ENCODE assay signal across 8 cellular contexts in the genomic region with DNA sequence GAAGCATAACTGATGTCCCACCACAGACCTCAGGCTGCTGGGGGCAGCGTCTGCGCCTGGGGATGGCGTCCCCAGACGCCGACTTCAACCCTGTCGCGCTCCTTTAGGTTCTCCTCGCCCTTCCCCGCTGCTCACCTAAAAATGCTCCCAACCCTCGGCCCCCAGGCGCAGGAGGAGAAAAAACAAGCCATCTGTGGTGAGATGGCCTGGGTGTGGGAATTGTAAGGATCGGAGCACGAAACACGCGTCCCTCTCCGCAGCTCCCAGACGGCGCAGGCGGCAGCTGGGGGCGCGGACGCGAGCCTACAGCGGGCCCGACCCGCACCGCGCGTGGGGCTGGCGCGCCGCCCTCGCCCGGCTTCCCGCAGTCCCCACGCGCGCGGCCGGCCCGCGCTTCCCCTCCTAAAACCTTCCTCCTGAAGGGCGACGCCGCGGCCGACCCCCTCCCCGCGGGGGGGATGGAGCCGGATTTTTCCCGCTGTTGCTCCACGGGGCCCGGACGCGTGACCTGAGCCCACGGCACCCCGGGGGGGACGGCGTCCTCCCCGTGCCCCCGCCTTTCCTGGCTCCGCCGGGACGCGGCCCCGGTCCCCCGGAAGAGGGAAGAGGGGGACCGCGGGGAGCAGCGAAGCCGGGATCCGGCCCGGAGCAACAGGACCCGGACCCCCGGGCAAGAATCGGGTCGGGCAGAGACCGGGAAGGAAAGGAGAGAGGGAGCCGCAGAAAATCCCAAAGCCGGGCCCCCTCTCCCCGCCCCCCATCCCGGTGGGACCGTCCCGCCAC. TPM values are rescaled to one million over a fixed set of nuclear protein-coding genes. Genes with fewer than 3 reads are reported as not detected.
A peak's percentile ranks its signal among the peaks of the same experiment; 100 is the strongest.
DNase-seq lines count a peak whose midpoint lies in the region; ATAC-seq and TF ChIP-seq lines count a peak whose summit lies in the region.

No MANE protein-coding gene starts in this region.

- BruUV-seq in OCI-LY7 (replicated peaks; lab: Mats Ljungman, UMichigan), result no TSS peak

- CTCF ChIA-PET in OCI-LY7 (lab: Charles Lee; ENCODE audit: unreplicated experiment), result no interaction called here

- TF ChIP-seq CTCF in OCI-LY7 (conservative IDR thresholded peaks at IDR 0.05; ENCODE audit: low read length) (0 out of 2 replicates have a peak, but pooled peaks have one; percentile 5), psoas muscle (IDR thresholded peaks at IDR 0.05) (no peak)

- peak overlapping the region; percentile 95 for H3K4me3 ChIP-seq in OCI-LY7 (ENCODE audit: low read depth, low read length, poor library complexity, severe bottlenecking)
- H3K4me3 ChIP-seq in psoas muscle, result peak overlapping the region; percentile 91

- intact Hi-C loops in OCI-LY7 (cut with micrococcal nuclease; ENCODE audit: unreplicated experiment), result loop anchor here (2.0 to 5.0 kb wide), 3 partner anchors 45 to 566 kb away; partner anchors contain the start of gene MED23
- intact Hi-C loops in left ventricle myocardium superior (cut with micrococcal nuclease), result no loop called here
- intact Hi-C loops in psoas muscle (cut with DNase I), result loop anchor here in 1 of 2 donors (5.0 kb wide), 1 partner anchor 55 kb away; no protein-coding TSS in a partner anchor

- H3K9me2 ChIP-seq in OCI-LY7 (ENCODE audit: insufficient read depth, low read length), result no peaks in the 10 kb centered on the region

- peak; percentile 16 for ATAC-seq in GM21825 (IDR thresholded peaks at IDR 0.05; ENCODE audit: unreplicated experiment)
- peak; percentile 48 for ATAC-seq in left ventricle myocardium superior
- peak; percentile 27 to 55 (median 46) for ATAC-seq in psoas muscle
- ATAC-seq in HG03571 (IDR thresholded peaks at IDR 0.05; ENCODE audit: unreplicated experiment), result no peak

- WGBS in adipose tissue, 3 donors, result 0 to 1% (median 0%) methylated on average over 64 to 83 of the region's 84 CpGs
- WGBS in psoas muscle, 3 donors, result 0 to 1% (median 0%) methylated on average over 49 to 84 of the region's 84 CpGs

- H3K27ac ChIP-seq in OCI-LY7 (ENCODE audit: low read depth, low read length, poor library complexity, severe bottlenecking) (peak overlapping the region; percentile 49), adipose tissue (ENCODE audit: low read depth, low read length) (peak overlapping the region; percentile 65), psoas muscle (peak overlapping the region; percentile 62)

- H3K4me2 ChIP-seq in OCI-LY7 (ENCODE audit: low read length), result peak overlapping the region; percentile 73

- H2AFZ ChIP-seq in OCI-LY7 (ENCODE audit: low read length), result peak overlapping the region; percentile 88

- POLR2A ChIA-PET in OCI-LY7 (lab: Charles Lee), result interaction anchor here (0.5 to 1.0 kb wide), 4 partner anchors 9 to 584 kb away, joined by 3 to 7 read pairs (median 4); no protein-coding TSS in a partner anchor

- peaks cover 9% of the 10 kb centered on the region; the same call in 1 of the 2 replicates for H4K20me1 ChIP-seq in OCI-LY7 (ENCODE audit: insufficient read depth, low read length)

- H3K4me1 ChIP-seq in OCI-LY7 (ENCODE audit: insufficient read depth, low read length, poor library complexity, severe bottlenecking) (peaks cover 24% of the 10 kb centered on the region), psoas muscle (no peaks in the 10 kb centered on the region)

- H3K9me3 ChIP-seq in OCI-LY7 (ENCODE audit: low read length) (peaks cover 7% of the 10 kb centered on the region; the same call in 1 of the 2 replicates), psoas muscle (no peaks in the 10 kb centered on the region)

- H3K27me3 ChIP-seq in psoas muscle (ENCODE audit: insufficient read depth in 3 of 3, low read length in 2 of 3), result no peaks in the 10 kb centered on the region

- peaks cover 8% of the 10 kb centered on the region; the same call in 1 of the 2 replicates for H3K36me3 ChIP-seq in OCI-LY7 (ENCODE audit: insufficient read depth, low read length)
- no peaks in the 10 kb centered on the region for H3K36me3 ChIP-seq in psoas muscle (ENCODE audit: insufficient read depth in 1 of 2, low read depth in 1 of 2)

- peaks cover 51% of the 10 kb centered on the region for H3K79me2 ChIP-seq in OCI-LY7 (ENCODE audit: insufficient read depth, low read depth, low read length)

- DNase-seq in COLO668 (lab: John Stamatoyannopoulos, UW; ENCODE audit: unreplicated experiment) (peak; percentile 9), OCI-LY7 (ENCODE audit: low spot score) (peak; percentile 56), left ventricle myocardium superior (peak; percentile 50), psoas muscle (peak; percentile 39 to 59), DMS114 treated with DMSO at 0.1 percent for 48 hours (lab: John Stamatoyannopoulos, UW; ENCODE audit: unreplicated experiment) (no peak)

RNA-seq across cellular contexts. Expression of gene EPB41L2, which starts 0.6 kb away (rescaled TPM):
- 36.7 and 37.2 TPM in 2 replicates for total RNA-seq in OCI-LY7 (2014; rRNA removed; shearing (Covaris generic))
- 132 and 138 TPM in 2 replicates for total RNA-seq in OCI-LY7 (2022)
- polyA plus RNA-seq in adipose tissue, result 100 to 1,000 TPM in 1 of 3 donors, 10 to 100 TPM in 2; 10.1 to 127 (median 75.7) TPM
- 91.8 TPM for total RNA-seq in left ventricle myocardium superior
- total RNA-seq in psoas muscle, result 10 to 100 TPM; 22.7 to 75.7 (median 33.8) TPM
- polyA plus RNA-seq in psoas muscle, result 10 to 100 TPM in 2 of 3 donors, 1 to 10 TPM in 1; 8.5 to 13.6 (median 10.1) TPM
